Comparison of ENCODE assay signal across 9 cellular contexts in the genomic region with DNA sequence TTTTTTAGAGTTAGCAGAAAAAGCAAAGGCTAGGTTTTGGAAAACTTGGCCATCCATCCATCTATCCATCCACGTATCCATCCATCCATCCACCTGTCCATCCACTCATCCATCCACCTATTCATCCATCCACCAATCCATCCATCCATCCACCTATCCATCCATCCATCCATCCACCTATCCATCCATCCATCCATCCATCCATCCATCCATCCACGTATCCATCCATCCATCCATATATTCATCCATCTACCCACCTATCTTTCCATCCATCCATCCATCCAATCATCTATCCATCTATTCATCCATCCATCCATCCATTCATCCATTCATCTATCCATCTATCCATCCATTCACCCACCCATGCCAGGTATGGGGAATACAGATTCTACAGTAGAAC.
"Had no signal": no experiment of that assay in that cellular context is flagged by ENCODE, and none has a peak within 500 bp of the region (broad histone marks: within the 10 kb centered on the region; RNA-seq: fewer than 3 reads in every experiment).

No MANE protein-coding gene starts in this region.

- H3K36me3 Mint-ChIP-seq: IgD-negative memory B cell had no signal

- H3K4me3 Mint-ChIP-seq: IgD-negative memory B cell had no signal

- H3K27ac Mint-ChIP-seq: IgD-negative memory B cell had no signal

- H3K27ac ChIP-seq: GM23248, HL-60 had no signal

- DNase-seq: GM23248, GOT3, H7, KG1 had no signal

- FAIRE-seq: HepG2 had no signal

- H3K36me3 ChIP-seq: HAP-1 had no signal

- H3K9me3 Mint-ChIP-seq: IgD-negative memory B cell had no signal

- H3K9me3 ChIP-seq: HAP-1 had no signal

- H3K4me1 ChIP-seq: HAP-1 had no signal

- H3K4me3 ChIP-seq: GM23248, HAP-1 had no signal

- ATAC-seq: HCT116, HepG2 had no signal
